18 cellular contexts compared by ENCODE assay signal in the genomic region with DNA sequence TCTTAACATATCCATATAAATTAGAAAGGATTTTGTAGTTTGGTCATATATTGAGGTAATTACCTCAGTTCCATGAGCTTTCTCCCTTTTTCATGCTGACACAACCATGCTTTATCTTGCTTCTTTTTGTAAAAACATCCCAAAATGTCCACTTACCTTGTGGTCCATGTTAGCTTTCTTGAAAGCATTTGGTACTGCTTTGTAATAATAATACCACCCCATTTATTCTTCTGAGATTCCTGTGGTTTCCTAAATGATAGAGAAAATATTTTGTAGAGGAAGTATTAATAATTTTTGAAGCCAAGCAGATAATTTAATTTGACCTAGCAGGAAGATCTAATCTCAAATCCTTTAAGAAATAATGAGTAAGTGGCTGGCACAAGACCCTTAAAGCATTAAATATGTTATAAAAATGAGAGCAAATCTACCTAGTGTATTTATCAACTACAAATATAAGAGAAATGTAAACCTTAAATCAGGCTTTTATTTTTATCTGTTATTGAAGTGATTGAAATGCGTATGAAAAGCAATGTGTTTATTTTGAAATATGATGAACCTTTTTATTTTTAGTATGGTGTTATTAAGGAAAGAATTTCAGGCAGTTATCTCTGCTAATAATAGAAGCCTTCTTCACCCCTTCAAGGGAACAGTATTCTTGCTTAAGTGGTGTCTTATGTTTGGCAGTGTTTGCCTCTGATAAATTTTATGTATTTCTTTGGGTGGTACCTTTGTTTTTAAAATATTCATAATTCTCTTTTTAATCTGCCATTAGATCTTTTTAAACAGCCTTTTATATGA. TPM values are rescaled to one million over a fixed set of nuclear protein-coding genes. Genes with fewer than 3 reads are reported as not detected.
DNase-seq lines count a peak whose midpoint lies in the region; ATAC-seq and TF ChIP-seq lines count a peak whose summit lies in the region.
"Had no signal": no experiment of that assay in that cellular context is flagged by ENCODE, and none has a peak within 500 bp of the region (broad histone marks: within the 10 kb centered on the region; RNA-seq: fewer than 3 reads in every experiment).

No MANE protein-coding gene starts in this region.

- CTCF ChIA-PET in activated CD8-positive, alpha-beta T cell treated with anti-CD3 and anti-CD28 coated beads for 36 hours (lab: Charles Lee): no interaction called here

- TF ChIP-seq POLR2A in sigmoid colon (IDR thresholded peaks at IDR 0.05): no peak

- H3K4me1 ChIP-seq in right atrium auricular region: no peaks in the 10 kb centered on the region
- peaks cover 0 to 12% (median 7%) of the 10 kb centered on the region in 4 donors for H3K4me1 ChIP-seq in sigmoid colon
- H3K4me1 ChIP-seq: A549, BLaER1, Peyer's patch had no signal

- peaks cover 0 to 16% of the 10 kb centered on the region in 2 donors for H3K9me3 ChIP-seq in right atrium auricular region
- H3K9me3 ChIP-seq in sigmoid colon: peaks cover 0 to 11% (median 0%) of the 10 kb centered on the region in 4 donors

- no peak overlapping the region for H3K27ac Mint-ChIP-seq in activated CD8-positive, alpha-beta T cell treated with anti-CD3 and anti-CD28 coated beads for 36 hours
- H3K27ac Mint-ChIP-seq: CD4-positive, alpha-beta memory T cell had no signal

- H3K4me1 Mint-ChIP-seq in activated CD8-positive, alpha-beta T cell treated with anti-CD3 and anti-CD28 coated beads for 36 hours (ENCODE audit: low read depth): no peaks in the 10 kb centered on the region
- H3K4me1 Mint-ChIP-seq: CD4-positive, alpha-beta memory T cell had no signal

- POLR2A ChIA-PET in activated CD8-positive, alpha-beta T cell treated with anti-CD3 and anti-CD28 coated beads for 36 hours (lab: Charles Lee): no interaction called here

- ATAC-seq in SK-N-SH treated with all-trans-retinoic acid at 6 μM for 48 hours (peak; percentile 93), HG02623 (IDR thresholded peaks at IDR 0.05; ENCODE audit: unreplicated experiment) (no peak)
- ATAC-seq in activated CD8-positive, alpha-beta T cell treated with anti-CD3 and anti-CD28 coated beads for 36 hours: no peak
- ATAC-seq: A549, HepG2 had no signal

- H3K36me3 ChIP-seq in right atrium auricular region: peaks cover 9% of the 10 kb centered on the region
- no peaks in the 10 kb centered on the region for H3K36me3 ChIP-seq in sigmoid colon
- H3K36me3 ChIP-seq: BLaER1, Peyer's patch had no signal

- H3K9me3 Mint-ChIP-seq in activated CD8-positive, alpha-beta T cell treated with anti-CD3 and anti-CD28 coated beads for 36 hours: peaks cover 17% of the 10 kb centered on the region

- no peak for TF ChIP-seq EP300 in sigmoid colon (IDR thresholded peaks at IDR 0.05)

- 85 to 88% methylated on average over 1 of the region's 1 CpG for WGBS in sigmoid colon, 2 donors

- intact Hi-C loops in sigmoid colon (cut with DNase I): no loop called here
- intact Hi-C loops in activated CD8-positive, alpha-beta T cell treated with anti-CD3 and anti-CD28 coated beads for 36 hours (cut with micrococcal nuclease): no loop called here

- H3K27me3 ChIP-seq in right atrium auricular region (no peaks in the 10 kb centered on the region), sigmoid colon (no peaks in the 10 kb centered on the region)
- H3K27me3 ChIP-seq: BLaER1, Peyer's patch had no signal

- H3K27me3 Mint-ChIP-seq in activated CD8-positive, alpha-beta T cell treated with anti-CD3 and anti-CD28 coated beads for 36 hours: peaks cover under 1% of the 10 kb centered on the region
- H3K27me3 Mint-ChIP-seq: CD4-positive, alpha-beta memory T cell had no signal

- H3K27ac ChIP-seq in right atrium auricular region (peak overlapping the region; percentile 71 to 91), sigmoid colon (peak overlapping the region in 3 of 4 donors; percentile 21 to 30 (median 23))
- H3K27ac ChIP-seq: A549, BLaER1 had no signal

- no peak for TF ChIP-seq CTCF in fibroblast of the aortic adventitia (IDR thresholded peaks at IDR 0.05; ENCODE audit: insufficient read depth, low read length)
- TF ChIP-seq CTCF in right atrium auricular region (IDR thresholded peaks at IDR 0.05): no peak
- TF ChIP-seq CTCF in sigmoid colon (IDR thresholded peaks at IDR 0.05): no peak
- TF ChIP-seq CTCF in activated CD8-positive, alpha-beta T cell treated with anti-CD3 and anti-CD28 coated beads for 36 hours (IDR thresholded peaks at IDR 0.05): no peak

- H3K4me3 ChIP-seq in fibroblast of the aortic adventitia (ENCODE audit: low read depth, low read length): no peak overlapping the region
- peak overlapping the region in 1 of 2 donors; percentile 0 for H3K4me3 ChIP-seq in right atrium auricular region
- H3K4me3 ChIP-seq in sigmoid colon: no peak overlapping the region
- H3K4me3 ChIP-seq: A549, BLaER1, Peyer's patch had no signal

- DNase-seq in fibroblast of the aortic adventitia (ENCODE audit: low read depth) (peak; percentile 16), right atrium auricular region (ENCODE audit: low spot score) (no peak), sigmoid colon (no peak), DMS53 treated with DMSO at 0.1 percent for 48 hours (lab: John Stamatoyannopoulos, UW; ENCODE audit: unreplicated experiment) (no peak), foreskin melanocyte (no peak)
- no peak for DNase-seq in activated CD8-positive, alpha-beta T cell treated with anti-CD3 and anti-CD28 coated beads for 36 hours
- DNase-seq: CD4-positive, alpha-beta memory T cell; KBM-7; NCI-H1105; NCI-H2081; NCI-H446 treated with DMSO at 0.1 percent for 48 hours; NCI-H69; Peyer's patch had no signal

- H3K4me3 Mint-ChIP-seq in activated CD8-positive, alpha-beta T cell treated with anti-CD3 and anti-CD28 coated beads for 36 hours: no peak overlapping the region
- H3K4me3 Mint-ChIP-seq: CD4-positive, alpha-beta memory T cell had no signal

- peaks cover 2% of the 10 kb centered on the region for H3K36me3 Mint-ChIP-seq in activated CD8-positive, alpha-beta T cell treated with anti-CD3 and anti-CD28 coated beads for 36 hours (ENCODE audit: low read depth)
- H3K36me3 Mint-ChIP-seq: CD4-positive, alpha-beta memory T cell had no signal

TF ChIP-seq in SK-N-SH treated with all-trans-retinoic acid at 6 μM for 48 hours, 23 proteins besides CTCF, POLR2A, EP300 and RAD21:
- TF ChIP-seq ISL1 (CRISPR knock-in tag; IDR thresholded peaks at IDR 0.05) (peak; percentile 97), SNAI2 (CRISPR knock-in tag; IDR thresholded peaks at IDR 0.05) (no peak), RARB (CRISPR knock-in tag; IDR thresholded peaks at IDR 0.05) (0 out of 2 replicates have a peak, but pooled peaks have one; percentile 51), TOX (CRISPR knock-in tag; IDR thresholded peaks at IDR 0.05; ENCODE audit: borderline replicate concordance) (0 out of 2 replicates have a peak, but pooled peaks have one; percentile 53)
- TF ChIP-seq, protein P1, sequence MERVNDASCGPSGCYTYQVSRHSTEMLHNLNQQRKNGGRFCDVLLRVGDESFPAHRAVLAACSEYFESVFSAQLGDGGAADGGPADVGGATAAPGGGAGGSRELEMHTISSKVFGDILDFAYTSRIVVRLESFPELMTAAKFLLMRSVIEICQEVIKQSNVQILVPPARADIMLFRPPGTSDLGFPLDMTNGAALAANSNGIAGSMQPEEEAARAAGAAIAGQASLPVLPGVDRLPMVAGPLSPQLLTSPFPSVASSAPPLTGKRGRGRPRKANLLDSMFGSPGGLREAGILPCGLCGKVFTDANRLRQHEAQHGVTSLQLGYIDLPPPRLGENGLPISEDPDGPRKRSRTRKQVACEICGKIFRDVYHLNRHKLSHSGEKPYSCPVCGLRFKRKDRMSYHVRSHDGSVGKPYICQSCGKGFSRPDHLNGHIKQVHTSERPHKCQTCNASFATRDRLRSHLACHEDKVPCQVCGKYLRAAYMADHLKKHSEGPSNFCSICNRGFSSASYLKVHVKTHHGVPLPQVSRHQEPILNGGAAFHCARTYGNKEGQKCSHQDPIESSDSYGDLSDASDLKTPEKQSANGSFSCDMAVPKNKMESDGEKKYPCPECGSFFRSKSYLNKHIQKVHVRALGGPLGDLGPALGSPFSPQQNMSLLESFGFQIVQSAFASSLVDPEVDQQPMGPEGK (CRISPR knock-in tag; IDR thresholded peaks at IDR 0.05; ENCODE audit: borderline replicate concordance): peak; percentile 64; the same call in 1 of the 2 replicates
- TF ChIP-seq, protein P2, sequence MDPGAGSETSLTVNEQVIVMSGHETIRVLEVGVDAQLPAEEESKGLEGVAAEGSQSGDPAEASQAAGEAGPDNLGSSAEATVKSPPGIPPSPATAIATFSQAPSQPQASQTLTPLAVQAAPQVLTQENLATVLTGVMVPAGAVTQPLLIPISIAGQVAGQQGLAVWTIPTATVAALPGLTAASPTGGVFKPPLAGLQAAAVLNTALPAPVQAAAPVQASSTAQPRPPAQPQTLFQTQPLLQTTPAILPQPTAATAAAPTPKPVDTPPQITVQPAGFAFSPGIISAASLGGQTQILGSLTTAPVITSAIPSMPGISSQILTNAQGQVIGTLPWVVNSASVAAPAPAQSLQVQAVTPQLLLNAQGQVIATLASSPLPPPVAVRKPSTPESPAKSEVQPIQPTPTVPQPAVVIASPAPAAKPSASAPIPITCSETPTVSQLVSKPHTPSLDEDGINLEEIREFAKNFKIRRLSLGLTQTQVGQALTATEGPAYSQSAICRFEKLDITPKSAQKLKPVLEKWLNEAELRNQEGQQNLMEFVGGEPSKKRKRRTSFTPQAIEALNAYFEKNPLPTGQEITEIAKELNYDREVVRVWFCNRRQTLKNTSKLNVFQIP (CRISPR knock-in tag; IDR thresholded peaks at IDR 0.05; ENCODE audit: borderline replicate concordance, low read depth): 0 out of 2 replicates have a peak, but pooled peaks have one; percentile 57

RNA-seq across cellular contexts. Expression of a gene that starts 9.2 kb away (rescaled TPM):
- 0.16 and 3.7 TPM in 2 replicates for total RNA-seq in fibroblast of the aortic adventitia (ENCODE audit: low replicate concordance)
- total RNA-seq in right atrium auricular region: 10 to 100 TPM; 98.7 to 99.4 TPM
- 10 to 100 TPM; 25.3 to 30.8 (median 27.8) TPM for total RNA-seq in sigmoid colon
- polyA plus RNA-seq in sigmoid colon: 1 to 10 TPM in 1 of 3 donors, under 1 TPM in 2; 0.23 to 1.4 (median 0.60) TPM
- total RNA-seq in activated CD8-positive, alpha-beta T cell treated with anti-CD3 and anti-CD28 coated beads for 36 hours: not detected
- total RNA-seq: CD4-positive, alpha-beta memory T cell had no signal
- polyA plus RNA-seq: CD4-positive, alpha-beta memory T cell had no signal
